In genomic region chr12:51953011-51953568, GRCh38 we compare ENCODE assay signal across 8 cellular contexts. TPM values are rescaled to one million over a fixed set of nuclear protein-coding genes. Genes with fewer than 3 reads are reported as not detected.
A peak's percentile ranks its signal among the peaks of the same experiment; 100 is the strongest.
DNase-seq lines count a peak whose midpoint lies in the region; ATAC-seq lines count a peak whose summit lies in the region.

No MANE protein-coding gene starts in this region.

- no peak overlapping the region for H3K27ac Mint-ChIP-seq in activated CD4-positive, alpha-beta memory T cell treated with anti-CD3 and anti-CD28 coated beads for 36 hours
- H3K27ac Mint-ChIP-seq in stimulated activated effector memory CD8-positive, alpha-beta T cell treated with anti-CD3 and anti-CD28 coated beads, Interleukin-12 subunit alpha, Interleukin-12 subunit beta, amount 100 ng/mL, for 72 hours = no peak overlapping the region

- POLR2A ChIA-PET in activated CD4-positive, alpha-beta memory T cell treated with anti-CD3 and anti-CD28 coated beads for 36 hours (lab: Charles Lee) = interaction anchor here (0.6 kb wide), 1 partner anchor 117 kb away, joined by 3 read pairs; no protein-coding TSS in a partner anchor

- H3K9me3 Mint-ChIP-seq in activated CD4-positive, alpha-beta memory T cell treated with anti-CD3 and anti-CD28 coated beads for 36 hours = no peaks in the 10 kb centered on the region
- no peaks in the 10 kb centered on the region for H3K9me3 Mint-ChIP-seq in stimulated activated effector memory CD8-positive, alpha-beta T cell treated with anti-CD3 and anti-CD28 coated beads, Interleukin-12 subunit alpha, Interleukin-12 subunit beta, amount 100 ng/mL, for 72 hours

- H3K4me3 Mint-ChIP-seq in activated CD4-positive, alpha-beta memory T cell treated with anti-CD3 and anti-CD28 coated beads for 36 hours = peak overlapping the region; percentile 71
- H3K4me3 Mint-ChIP-seq in stimulated activated effector memory CD8-positive, alpha-beta T cell treated with anti-CD3 and anti-CD28 coated beads, Interleukin-12 subunit alpha, Interleukin-12 subunit beta, amount 100 ng/mL, for 72 hours = peak overlapping the region; percentile 92

- no peaks in the 10 kb centered on the region for H3K36me3 Mint-ChIP-seq in activated CD4-positive, alpha-beta memory T cell treated with anti-CD3 and anti-CD28 coated beads for 36 hours
- H3K36me3 Mint-ChIP-seq in stimulated activated effector memory CD8-positive, alpha-beta T cell treated with anti-CD3 and anti-CD28 coated beads, Interleukin-12 subunit alpha, Interleukin-12 subunit beta, amount 100 ng/mL, for 72 hours = peaks cover 5% of the 10 kb centered on the region

- no peaks in the 10 kb centered on the region for H3K9me3 ChIP-seq in iPS-18c (ENCODE audit: control insufficient read depth, insufficient read depth, low read length)

- H3K4me1 Mint-ChIP-seq in activated CD4-positive, alpha-beta memory T cell treated with anti-CD3 and anti-CD28 coated beads for 36 hours (ENCODE audit: low read depth) = peaks cover 43% of the 10 kb centered on the region
- peaks cover 35% of the 10 kb centered on the region for H3K4me1 Mint-ChIP-seq in stimulated activated effector memory CD8-positive, alpha-beta T cell treated with anti-CD3 and anti-CD28 coated beads, Interleukin-12 subunit alpha, Interleukin-12 subunit beta, amount 100 ng/mL, for 72 hours

- intact Hi-C loops in activated CD4-positive, alpha-beta memory T cell treated with anti-CD3 and anti-CD28 coated beads for 36 hours (cut with micrococcal nuclease) = no loop called here

- peak; percentile 42 for DNase-seq in DMS 273 (lab: John Stamatoyannopoulos, UW; ENCODE audit: unreplicated experiment)
- DNase-seq in DMS 273 treated with DMSO at 0.1 percent for 48 hours (lab: John Stamatoyannopoulos, UW) = no peak
- no peak for DNase-seq in activated CD4-positive, alpha-beta memory T cell treated with anti-CD3 and anti-CD28 coated beads for 36 hours
- DNase-seq in stimulated activated effector memory CD8-positive, alpha-beta T cell treated with anti-CD3 and anti-CD28 coated beads, Interleukin-12 subunit alpha, Interleukin-12 subunit beta, amount 100 ng/mL, for 72 hours (ENCODE audit: low spot score in 2 of 2) = no peak
- no peak for DNase-seq in MV-4-11 (lab: John Stamatoyannopoulos, UW)

- H3K27me3 Mint-ChIP-seq in activated CD4-positive, alpha-beta memory T cell treated with anti-CD3 and anti-CD28 coated beads for 36 hours = peaks cover 4% of the 10 kb centered on the region

- H3K4me3 ChIP-seq in iPS-18c (ENCODE audit: insufficient read depth, low read depth, low read length) = peak overlapping the region; percentile 85; the same call in 1 of the 2 replicates

- CTCF ChIA-PET in activated CD4-positive, alpha-beta memory T cell treated with anti-CD3 and anti-CD28 coated beads for 36 hours (lab: Charles Lee) = interaction anchor here (1.7 kb wide), 1 partner anchor 73 kb away, joined by 4 read pairs; no protein-coding TSS in a partner anchor

- ATAC-seq in stimulated activated effector memory CD8-positive, alpha-beta T cell treated with anti-CD3 and anti-CD28 coated beads, Interleukin-12 subunit alpha, Interleukin-12 subunit beta, amount 100 ng/mL, for 72 hours = no peak
- ATAC-seq in HG02884 (IDR thresholded peaks at IDR 0.05; ENCODE audit: unreplicated experiment) (no peak), GM21360 (IDR thresholded peaks at IDR 0.05; ENCODE audit: unreplicated experiment) (no peak)

RNA-seq across cellular contexts. Expression of gene ACVR1B, which starts 1.6 kb away (rescaled TPM):
- total RNA-seq in activated CD4-positive, alpha-beta memory T cell treated with anti-CD3 and anti-CD28 coated beads for 36 hours = 1 to 10 TPM; 8.0 to 8.3 TPM

RNA-seq across cellular contexts. Expression of gene ACVRL1, which starts 45.8 kb away (rescaled TPM):
- total RNA-seq in activated CD4-positive, alpha-beta memory T cell treated with anti-CD3 and anti-CD28 coated beads for 36 hours = not detected

RNA-seq across cellular contexts. Expression of gene TAMALIN, which starts 53.7 kb away (rescaled TPM):
- 10 to 100 TPM; 15.1 to 18.7 TPM for total RNA-seq in activated CD4-positive, alpha-beta memory T cell treated with anti-CD3 and anti-CD28 coated beads for 36 hours
